In the genomic region with DNA sequence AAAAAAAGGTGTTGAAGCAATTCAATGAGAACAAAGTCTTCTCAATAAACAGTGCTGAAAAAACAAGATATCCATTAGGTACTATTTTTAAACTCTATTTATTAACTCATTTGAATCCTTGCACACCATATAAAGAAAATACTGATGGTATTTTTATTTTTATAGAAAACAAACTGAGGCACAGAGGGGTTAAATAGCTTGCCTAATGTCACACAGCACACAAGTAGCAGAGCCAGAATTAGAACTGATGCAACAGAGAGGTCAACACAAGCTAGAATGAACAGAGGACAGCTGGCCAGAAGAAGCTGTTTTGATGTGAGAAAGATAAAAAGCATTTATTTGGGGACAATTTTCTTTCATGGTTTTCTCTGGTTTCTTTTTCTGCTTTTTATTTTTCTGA, we compare ENCODE assay signal across 35 cellular contexts.
"Had no signal": no experiment of that assay in that cellular context is flagged by ENCODE, and none has a peak within 500 bp of the region (broad histone marks: within the 10 kb centered on the region; RNA-seq: fewer than 3 reads in every experiment).

No MANE protein-coding gene starts in this region.

- DNase-seq: Karpas-422, Kasumi-1, MG63, MM.1S, MV-4-11, NCI-H1048, NCI-H1092, NCI-H1092 treated with DMSO at 0.1 percent for 48 hours, NCI-H1105, NCI-H1105 treated with DMSO at 0.1 percent for 48 hours, NCI-H1417, NCI-H1417 treated with DMSO at 0.1 percent for 48 hours, NCI-H1436, NCI-H1436 treated with DMSO at 0.1 percent for 48 hours, NCI-H146, NCI-H1694, NCI-H1694 treated with DMSO at 0.1 percent for 48 hours, NCI-H187, NCI-H187 treated with DMSO at 0.1 percent for 48 hours, NCI-H1930, NCI-H2029, NCI-H2029 treated with DMSO at 0.1 percent for 48 hours, NCI-H2081, NCI-H2081 treated with DMSO at 0.1 percent for 48 hours, NCI-H2107, NCI-H2171, NCI-H2171 treated with DMSO at 0.1 percent for 48 hours, NCI-H2227 treated with DMSO at 0.1 percent for 48 hours, NCI-H226, NCI-H345, NCI-H446, NCI-H446 treated with DMSO at 0.1 percent for 48 hours, NCI-H510A, NCI-H510A treated with DMSO at 0.1 percent for 48 hours, NCI-H524 had no signal

- H3K27me3 ChIP-seq: MG63 had no signal

- H3K4me3 ChIP-seq: MG63 had no signal

- H3K9me3 ChIP-seq: MG63 had no signal

- H3K36me3 ChIP-seq: MG63 had no signal
